Comparison of ENCODE assay signal across 1 cellular context in genomic region chr5:92939428-92939827, GRCh38.
TF ChIP-seq lines count a peak whose summit lies in the region.

No MANE protein-coding gene starts in this region.

TF ChIP-seq in IMR-90, 13 proteins besides CTCF, POLR2A, EP300 and RAD21 (continued from another document):
- TF ChIP-seq BHLHE40 (IDR thresholded peaks at IDR 0.05; ENCODE audit: low read depth, low read length) = no peak
- no peak for TF ChIP-seq USF2 (IDR thresholded peaks at IDR 0.05; ENCODE audit: low read depth, low read length)
- TF ChIP-seq FOS (IDR thresholded peaks at IDR 0.05; ENCODE audit: low read depth, low read length) = no peak
